In the genomic region with DNA sequence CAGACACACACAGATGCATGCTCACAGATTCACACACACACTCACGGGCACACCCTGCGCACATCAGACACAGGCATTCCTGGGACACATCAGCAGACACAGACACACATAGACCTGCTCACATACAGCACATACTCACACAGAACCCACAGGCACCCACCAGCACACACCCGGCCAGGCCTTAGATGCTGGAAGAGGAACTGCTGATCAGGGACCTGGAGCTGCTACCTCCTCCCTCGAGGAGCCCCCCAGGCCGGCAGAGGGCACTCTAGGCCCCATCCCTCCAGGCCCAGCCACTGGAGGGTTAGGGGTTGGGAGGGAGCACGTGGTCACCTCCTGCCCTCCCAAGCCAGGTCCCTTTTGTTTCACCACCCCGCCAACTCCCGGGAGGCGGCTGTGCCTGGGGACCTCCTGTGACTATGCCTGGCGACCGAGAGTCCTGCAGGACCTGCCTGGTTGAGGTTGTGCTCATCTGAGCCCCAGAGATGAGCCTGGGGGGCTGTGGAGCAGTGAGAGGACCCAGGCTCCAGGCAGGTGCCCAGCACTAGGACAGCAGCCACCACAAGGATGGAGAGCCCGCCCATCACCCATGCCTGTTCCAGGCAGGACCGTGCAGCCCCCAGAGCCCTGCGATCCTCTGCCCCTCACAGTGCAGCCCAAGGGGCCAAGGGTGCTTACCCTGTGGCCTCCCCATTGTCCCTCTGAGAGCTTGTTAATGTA, we compare ENCODE assay signal across 8 cellular contexts. TPM values are rescaled to one million over a fixed set of nuclear protein-coding genes. Genes with fewer than 3 reads are reported as not detected.
DNase-seq lines count a peak whose midpoint lies in the region; ATAC-seq, FAIRE-seq and TF ChIP-seq lines count a peak whose summit lies in the region.

No MANE protein-coding gene starts in this region.

- FAIRE-seq in RCC 7860 (lab: Jason Lieb, UNC), result no peak

- POLR2A ChIA-PET in CD4-positive, alpha-beta T cell (lab: Charles Lee), result interaction anchor here (1.0 to 3.6 kb wide), 6 partner anchors 20 to 74 kb away, joined by 4 to 28 read pairs (median 5); a partner anchor contains a TSS

- H3K4me1 Mint-ChIP-seq in CD4-positive, alpha-beta T cell (ENCODE audit: low read depth), result peaks cover 5% of the 10 kb centered on the region
- peaks cover 8% of the 10 kb centered on the region for H3K4me1 Mint-ChIP-seq in T-helper 2 cell treated with Interferon-gamma antibody and Interleukin-4, amounts not matched to agents 5 μg/mL and 100 μg/mL, for 36 hours (ENCODE audit: low read depth)

- H3K4me3 ChIP-seq in astrocyte of the cerebellum (ENCODE audit: low read depth, low read length), result no peak overlapping the region

- no peaks in the 10 kb centered on the region for H3K9me3 ChIP-seq in CD4-positive, alpha-beta T cell (ENCODE audit: control insufficient read depth, low read length)
- no peaks in the 10 kb centered on the region for H3K9me3 ChIP-seq in KOPT-K1 (ENCODE audit: insufficient read depth, low read length, poor library complexity, severe bottlenecking)

- no peak overlapping the region for H3K27ac Mint-ChIP-seq in CD4-positive, alpha-beta T cell
- H3K27ac Mint-ChIP-seq in T-helper 2 cell treated with Interferon-gamma antibody and Interleukin-4, amounts not matched to agents 5 μg/mL and 100 μg/mL, for 36 hours, result no peak overlapping the region

- CTCF ChIA-PET in CD4-positive, alpha-beta T cell (lab: Charles Lee), result interaction anchor here (0.6 to 5.4 kb wide), 7 partner anchors 10 to 92 kb away, joined by 3 to 54 read pairs (median 4); a partner anchor contains a TSS

- peak; percentile 42 to 78 (median 62) for DNase-seq in CD4-positive, alpha-beta T cell
- DNase-seq in T-helper 2 cell treated with Interferon-gamma antibody and Interleukin-4, amounts not matched to agents 5 μg/mL and 100 μg/mL, for 36 hours (ENCODE audit: low spot score), result peak; percentile 47
- DNase-seq in astrocyte of the cerebellum (ENCODE audit: low read depth), result no peak
- DNase-seq in iPS-NIHi7 (ENCODE audit: extremely low spot score), result peak; percentile 89
- peak; percentile 53 to 55 for DNase-seq in stimulated activated CD4-positive, alpha-beta T cell treated with anti-CD3 and anti-CD28 coated beads, Interleukin-2, amount 100 ng/mL, for 48 hours
- DNase-seq in RCC 7860 (ENCODE audit: low spot score), result no peak

- no peaks in the 10 kb centered on the region for H3K36me3 Mint-ChIP-seq in CD4-positive, alpha-beta T cell (ENCODE audit: low read depth)
- no peaks in the 10 kb centered on the region for H3K36me3 Mint-ChIP-seq in T-helper 2 cell treated with Interferon-gamma antibody and Interleukin-4, amounts not matched to agents 5 μg/mL and 100 μg/mL, for 36 hours (ENCODE audit: low read depth)

- intact Hi-C loops in CD4-positive, alpha-beta T cell (cut with DNase I, micrococcal nuclease), result loop anchor here (1.0 kb wide), 2 partner anchors 10 to 28 kb away; no protein-coding TSS in a partner anchor

- no peaks in the 10 kb centered on the region for H3K36me3 ChIP-seq in KOPT-K1 (ENCODE audit: insufficient read depth, low read length)

- H3K9me3 Mint-ChIP-seq in CD4-positive, alpha-beta T cell, result no peaks in the 10 kb centered on the region
- H3K9me3 Mint-ChIP-seq in T-helper 2 cell treated with Interferon-gamma antibody and Interleukin-4, amounts not matched to agents 5 μg/mL and 100 μg/mL, for 36 hours, result no peaks in the 10 kb centered on the region

- TF ChIP-seq CTCF in CD4-positive, alpha-beta T cell (IDR thresholded peaks at IDR 0.05), result peak; percentile 75
- peak; percentile 51 for TF ChIP-seq CTCF in astrocyte of the cerebellum (IDR thresholded peaks at IDR 0.05; ENCODE audit: low read depth, low read length, missing control alignments)

- in situ Hi-C loops in astrocyte of the cerebellum (cut with HindIII; ENCODE audit: low sequenced_read_pairs), result no loop called here

- H3K27ac ChIP-seq in CD4-positive, alpha-beta T cell (ENCODE audit: low read depth, low read length), result no peak overlapping the region
- H3K27ac ChIP-seq in KOPT-K1 (ENCODE audit: low read depth, low read length, poor library complexity, severe bottlenecking), result peak overlapping the region; percentile 91

- no peaks in the 10 kb centered on the region for H3K27me3 ChIP-seq in CD4-positive, alpha-beta T cell (ENCODE audit: control insufficient read depth, insufficient read depth, low read length)

- peak; percentile 90 for ATAC-seq in CD4-positive, alpha-beta T cell (ENCODE audit: poor library complexity)
- peak; percentile 78 for ATAC-seq in GM19463 (IDR thresholded peaks at IDR 0.05; ENCODE audit: unreplicated experiment)

- peaks cover 8% of the 10 kb centered on the region for H3K27me3 Mint-ChIP-seq in CD4-positive, alpha-beta T cell
- peaks cover 3% of the 10 kb centered on the region for H3K27me3 Mint-ChIP-seq in T-helper 2 cell treated with Interferon-gamma antibody and Interleukin-4, amounts not matched to agents 5 μg/mL and 100 μg/mL, for 36 hours (ENCODE audit: low read depth)

- H3K4me3 Mint-ChIP-seq in CD4-positive, alpha-beta T cell, result no peak overlapping the region
- no peak overlapping the region for H3K4me3 Mint-ChIP-seq in T-helper 2 cell treated with Interferon-gamma antibody and Interleukin-4, amounts not matched to agents 5 μg/mL and 100 μg/mL, for 36 hours

RNA-seq across cellular contexts. Expression of a gene that starts 21.0 kb away (rescaled TPM):
- total RNA-seq in CD4-positive, alpha-beta T cell, result 1,000 to 10,000 TPM; 1,546 to 1,586 TPM

Comparison
In these comparisons a context has a peak if more than half of its experiments do, and no peak if none do; other contexts are left out.
1. DNase-seq: peak in CD4-positive, alpha-beta T cell (10 of 10), T-helper 2 cell treated with Interferon-gamma antibody and Interleukin-4, amounts not matched to agents 5 μg/mL and 100 μg/mL, for 36 hours (single experiment), iPS-NIHi7 (single experiment) and stimulated activated CD4-positive, alpha-beta T cell treated with anti-CD3 and anti-CD28 coated beads, Interleukin-2, amount 100 ng/mL, for 48 hours (2 of 2); none in astrocyte of the cerebellum (single experiment) and RCC 7860 (single experiment).